Comparison of ENCODE assay signal across 28 cellular contexts in the genomic region with DNA sequence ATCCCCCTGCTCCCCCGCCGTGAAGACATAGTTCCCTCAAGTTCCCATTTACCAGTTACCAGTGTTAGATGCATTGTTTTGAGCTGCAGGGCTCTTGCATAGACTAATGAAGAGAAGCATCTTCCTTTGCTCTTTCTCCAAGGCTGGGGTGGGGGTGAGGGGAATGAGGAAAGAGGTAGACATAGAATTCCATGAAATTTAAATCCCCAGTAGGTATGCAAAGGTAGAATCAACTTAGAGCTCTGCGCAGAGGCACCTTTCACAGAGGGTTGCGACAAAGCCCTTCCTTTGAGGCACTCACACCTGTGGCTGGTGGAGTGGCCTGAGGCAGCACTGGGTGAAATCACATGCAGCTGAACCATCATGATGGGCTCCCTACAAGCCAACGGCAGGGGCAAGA.
"Had no signal": no experiment of that assay in that cellular context is flagged by ENCODE, and none has a peak within 500 bp of the region (broad histone marks: within the 10 kb centered on the region; RNA-seq: fewer than 3 reads in every experiment).

No MANE protein-coding gene starts in this region.

- H3K36me3 ChIP-seq: ascending aorta, cardiac muscle cell, gastrocnemius medialis, left ventricle myocardium inferior, ovary, right lobe of liver, uterus, WERI-Rb-1 had no signal

- DNase-seq: activated CD4-positive, alpha-beta memory T cell treated with anti-CD3 and anti-CD28 coated beads for 36 hours; activated CD4-positive, alpha-beta T cell treated with anti-CD3 and anti-CD28 coated beads, Interleukin-2, amount 10 ng/mL, durations not matched to agents 24 days and 14 days; activated CD4-positive, CD25-positive, alpha-beta regulatory T cell treated with anti-CD3 and anti-CD28 coated beads, Interleukin-2, amount 50 U/mL, for 72 hours; activated CD8-positive, alpha-beta memory T cell treated with anti-CD3 and anti-CD28 coated beads, Interleukin-2, amount 50 U/mL, for 4 hours; activated gamma-delta T cell; activated naive CD4-positive, alpha-beta T cell treated with anti-CD3 and anti-CD28 coated beads, Interleukin-2, amount 10 ng/mL, durations not matched to agents 7 days and 5 days; activated naive CD8-positive, alpha-beta T cell treated with anti-CD3 and anti-CD28 coated beads, Interleukin-2, amount 10 ng/mL, durations not matched to agents 7 days and 5 days; activated T-cell treated with anti-CD3 and anti-CD28 coated beads, Interleukin-2, amount 50 U/mL, for 1 hour; dorsolateral prefrontal cortex; effector memory CD4-positive, alpha-beta T cell; erythroblast; gastrocnemius medialis; glutamatergic neuron; islet precursor cell; left ventricle myocardium inferior; mucosa of descending colon; ovary; right lobe of liver; stimulated activated CD4-positive, alpha-beta T cell treated with anti-CD3 and anti-CD28 coated beads, Interleukin-12 subunit alpha, Interleukin-12 subunit beta, amount 100 ng/mL, for 4 hours; stimulated activated CD4-positive, alpha-beta T cell treated with anti-CD3 and anti-CD28 coated beads, Interleukin-4, amount 100 ng/mL, for 1 hour; T-helper 17 cell; T1000; uterus; WERI-Rb-1 had no signal

- H3K27me3 ChIP-seq: ascending aorta, cardiac muscle cell, dorsolateral prefrontal cortex, gastrocnemius medialis, ovary, right lobe of liver, uterus had no signal

- H3K27ac ChIP-seq: ascending aorta, cardiac muscle cell, coronary artery, gastrocnemius medialis, left ventricle myocardium inferior, ovary, right lobe of liver, uterus, WERI-Rb-1 had no signal

- H3K4me1 ChIP-seq: ascending aorta, gastrocnemius medialis, right lobe of liver, uterus had no signal

- H3K4me3 ChIP-seq: ascending aorta, cardiac muscle cell, coronary artery, dorsolateral prefrontal cortex, gastrocnemius medialis, left ventricle myocardium inferior, lung, mucosa of descending colon, ovary, right lobe of liver, uterus had no signal

- H3K9me3 ChIP-seq: ascending aorta, gastrocnemius medialis, left ventricle myocardium inferior, mucosa of descending colon, ovary, right lobe of liver, uterus had no signal
